Comparison of ENCODE assay signal across 23 cellular contexts in genomic region chr9:4654084-4654483, GRCh38. TPM values are rescaled to one million over a fixed set of nuclear protein-coding genes. Genes with fewer than 3 reads are reported as not detected.
DNase-seq lines count a peak whose midpoint lies in the region; ATAC-seq and TF ChIP-seq lines count a peak whose summit lies in the region.
"Had no signal": no experiment of that assay in that cellular context is flagged by ENCODE, and none has a peak within 500 bp of the region (broad histone marks: within the 10 kb centered on the region; RNA-seq: fewer than 3 reads in every experiment).

No MANE protein-coding gene starts in this region.

- H3F3A ChIP-seq in PC-3 (ENCODE audit: low read length, unreplicated experiment) = no peaks in the 10 kb centered on the region

- no peak overlapping the region for H3K9ac ChIP-seq in PC-3 (ENCODE audit: low read length)

- H3K27ac Mint-ChIP-seq in CD8-positive, alpha-beta memory T cell = peak overlapping the region in 6 of 8 donors; percentile 64 to 84 (median 77)
- H3K27ac Mint-ChIP-seq in WTC11 = no peak overlapping the region
- peak overlapping the region; percentile 20 for H3K27ac Mint-ChIP-seq in stimulated activated effector memory CD8-positive, alpha-beta T cell treated with anti-CD3 and anti-CD28 coated beads, Interleukin-12 subunit alpha, Interleukin-12 subunit beta, amount 100 ng/mL, for 72 hours

- H3K4me3 ChIP-seq in CD8-positive, alpha-beta memory T cell (ENCODE audit: low read length) = no peak overlapping the region
- H3K4me3 ChIP-seq in PC-3 (ENCODE audit: low read length) = no peak overlapping the region
- H3K4me3 ChIP-seq: A549 had no signal

- peak in 2 of 5 donors; percentile 44 to 51 for DNase-seq in CD8-positive, alpha-beta memory T cell
- no peak for DNase-seq in WTC11 (ENCODE audit: low spot score)
- DNase-seq in cerebellar cortex (ENCODE audit: low spot score) = peak; percentile 8
- DNase-seq in stimulated activated effector memory CD8-positive, alpha-beta T cell treated with anti-CD3 and anti-CD28 coated beads, Interleukin-12 subunit alpha, Interleukin-12 subunit beta, amount 100 ng/mL, for 72 hours (ENCODE audit: low spot score in 2 of 2) = peak in 1 of 2 donors; percentile 72
- no peak for DNase-seq in PC-3
- DNase-seq in stimulated activated CD4-positive, alpha-beta T cell treated with anti-CD3 and anti-CD28 coated beads, Interleukin-4, amount 100 ng/mL, for 1 hour = no peak
- no peak for DNase-seq in activated gamma-delta T cell treated with Interleukin-2 at 50 U/mL for 16 hours
- DNase-seq: C1 segment of cervical spinal cord; CD4-positive, alpha-beta memory T cell; DMS79 treated with DMSO at 0.1 percent for 48 hours; GF-D8; KBM-7; MM.1S; NCI-H1048; NCI-H1417; NCI-H1694; NCI-H2029 treated with DMSO at 0.1 percent for 48 hours; NCI-H446 treated with DMSO at 0.1 percent for 48 hours; NCI-H526; SHP77 had no signal

- H3K36me3 Mint-ChIP-seq in CD8-positive, alpha-beta memory T cell = peaks cover 0 to 22% (median 0%) of the 10 kb centered on the region in 3 donors
- no peaks in the 10 kb centered on the region for H3K36me3 Mint-ChIP-seq in WTC11
- H3K36me3 Mint-ChIP-seq in stimulated activated effector memory CD8-positive, alpha-beta T cell treated with anti-CD3 and anti-CD28 coated beads, Interleukin-12 subunit alpha, Interleukin-12 subunit beta, amount 100 ng/mL, for 72 hours = no peaks in the 10 kb centered on the region

- peak overlapping the region; percentile 27 to 84 (median 71) for H3K4me3 Mint-ChIP-seq in CD8-positive, alpha-beta memory T cell
- no peak overlapping the region for H3K4me3 Mint-ChIP-seq in WTC11
- peak overlapping the region; percentile 38 for H3K4me3 Mint-ChIP-seq in stimulated activated effector memory CD8-positive, alpha-beta T cell treated with anti-CD3 and anti-CD28 coated beads, Interleukin-12 subunit alpha, Interleukin-12 subunit beta, amount 100 ng/mL, for 72 hours

- H3K27me3 Mint-ChIP-seq in CD8-positive, alpha-beta memory T cell = peaks cover 5 to 11% of the 10 kb centered on the region in 2 donors
- no peaks in the 10 kb centered on the region for H3K27me3 Mint-ChIP-seq in WTC11 (ENCODE audit: low read depth)

- no peaks in the 10 kb centered on the region for H3K4me1 ChIP-seq in CD8-positive, alpha-beta memory T cell (ENCODE audit: insufficient read depth, low read length)
- H3K4me1 ChIP-seq in PC-3 (ENCODE audit: insufficient read depth, low read length) = peaks cover 7% of the 10 kb centered on the region; the same call in 1 of the 2 replicates

- TF ChIP-seq CTCF in WTC11 (IDR thresholded peaks at IDR 0.05) = no peak
- no peak for TF ChIP-seq CTCF in PC-3 (conservative IDR thresholded peaks at IDR 0.05; ENCODE audit: low read depth, low read length)

- no peaks in the 10 kb centered on the region for H3K9me3 Mint-ChIP-seq in CD8-positive, alpha-beta memory T cell
- peaks cover 3% of the 10 kb centered on the region; the same call in 1 of the 2 replicates for H3K9me3 Mint-ChIP-seq in WTC11
- H3K9me3 Mint-ChIP-seq in stimulated activated effector memory CD8-positive, alpha-beta T cell treated with anti-CD3 and anti-CD28 coated beads, Interleukin-12 subunit alpha, Interleukin-12 subunit beta, amount 100 ng/mL, for 72 hours = no peaks in the 10 kb centered on the region

- H3K79me2 ChIP-seq in PC-3 (ENCODE audit: low read length) = no peaks in the 10 kb centered on the region

- peak; percentile 53 for ATAC-seq in WTC11
- peak; percentile 98 for ATAC-seq in stimulated activated effector memory CD8-positive, alpha-beta T cell treated with anti-CD3 and anti-CD28 coated beads, Interleukin-12 subunit alpha, Interleukin-12 subunit beta, amount 100 ng/mL, for 72 hours
- ATAC-seq in PC-3 = no peak
- ATAC-seq: A549, Panc1 had no signal

- intact Hi-C loops in PC-3 (cut with micrococcal nuclease) = no loop called here

- no peak overlapping the region for H2AFZ ChIP-seq in PC-3 (ENCODE audit: low read length)

- POLR2A ChIA-PET in CD8-positive, alpha-beta memory T cell (lab: Charles Lee) = no interaction called here
- POLR2A ChIA-PET in WTC11 (lab: Charles Lee) = no interaction called here
- POLR2A ChIA-PET in PC-3 (lab: Charles Lee; ENCODE audit: unreplicated experiment) = no interaction called here

- CTCF ChIA-PET in CD8-positive, alpha-beta memory T cell (lab: Charles Lee) = interaction anchor here (0.8 kb wide), 2 partner anchors 10 to 12 kb away, joined by 3 read pairs; partner anchors contain the start of gene SPATA6L
- CTCF ChIA-PET in WTC11 (lab: Charles Lee) = no interaction called here
- CTCF ChIA-PET in PC-3 (lab: Charles Lee) = no interaction called here

- H3K9me3 ChIP-seq in CD8-positive, alpha-beta memory T cell (ENCODE audit: low read length) = no peaks in the 10 kb centered on the region
- H3K9me3 ChIP-seq in PC-3 (ENCODE audit: low read length) = no peaks in the 10 kb centered on the region
- H3K9me3 ChIP-seq: A549 had no signal

- peak overlapping the region; percentile 0 for H3K27ac ChIP-seq in CD8-positive, alpha-beta memory T cell (ENCODE audit: low read depth, low read length)
- H3K27ac ChIP-seq in PC-3 (ENCODE audit: low read length) = no peak overlapping the region
- H3K27ac ChIP-seq: A549, RWPE1 had no signal

- H3K36me3 ChIP-seq in CD8-positive, alpha-beta memory T cell (ENCODE audit: insufficient read depth, low read length) = no peaks in the 10 kb centered on the region
- no peaks in the 10 kb centered on the region for H3K36me3 ChIP-seq in PC-3 (ENCODE audit: low read depth, low read length)

- H3K27me3 ChIP-seq in CD8-positive, alpha-beta memory T cell (ENCODE audit: insufficient read depth, low read length, poor library complexity, severe bottlenecking) = no peaks in the 10 kb centered on the region
- no peaks in the 10 kb centered on the region for H3K27me3 ChIP-seq in PC-3 (ENCODE audit: low read length)

- no peaks in the 10 kb centered on the region for H3K9me2 ChIP-seq in PC-3 (replicated peaks; ENCODE audit: low read length)

- no peaks in the 10 kb centered on the region for H4K20me1 ChIP-seq in PC-3 (ENCODE audit: low read length)

- no peak overlapping the region for H3K4me2 ChIP-seq in PC-3 (ENCODE audit: low read length)
- H3K4me2 ChIP-seq: A549 had no signal

- BruUV-seq in PC-3 (replicated peaks; lab: Mats Ljungman, UMichigan) = no TSS peak

- H3K4me1 Mint-ChIP-seq in CD8-positive, alpha-beta memory T cell = peaks cover 8 to 25% (median 22%) of the 10 kb centered on the region in 3 donors
- H3K4me1 Mint-ChIP-seq in WTC11 = peaks cover 29% of the 10 kb centered on the region
- H3K4me1 Mint-ChIP-seq in stimulated activated effector memory CD8-positive, alpha-beta T cell treated with anti-CD3 and anti-CD28 coated beads, Interleukin-12 subunit alpha, Interleukin-12 subunit beta, amount 100 ng/mL, for 72 hours = peaks cover 22% of the 10 kb centered on the region

TF ChIP-seq in WTC11, 78 proteins besides CTCF, POLR2A, EP300 and RAD21 (continues in another document):
- TF ChIP-seq ETV6 (CRISPR knock-in tag; IDR thresholded peaks at IDR 0.05) = no peak
- no peak for TF ChIP-seq PREB (CRISPR knock-in tag; IDR thresholded peaks at IDR 0.05; ENCODE audit: borderline replicate concordance)
- no peak for TF ChIP-seq ATF3 (CRISPR knock-in tag; conservative IDR thresholded peaks at IDR 0.05)
- no peak for TF ChIP-seq CBFB (CRISPR knock-in tag; IDR thresholded peaks at IDR 0.05; ENCODE audit: low read depth)
- TF ChIP-seq STAT6 (CRISPR knock-in tag; conservative IDR thresholded peaks at IDR 0.05; ENCODE audit: low read depth) = no peak

RNA-seq across cellular contexts. Expression of gene PLPP6, which starts 8.0 kb away (rescaled TPM):
- 1 to 10 TPM; 5.5 to 6.3 TPM for total RNA-seq in CD8-positive, alpha-beta memory T cell
- 3.7 TPM for polyA plus RNA-seq in CD8-positive, alpha-beta memory T cell
- total RNA-seq in WTC11 (2021) = 13.4 to 13.5 TPM (median 13.5 TPM) in 3 replicates
- 3.6 and 4.0 TPM in 2 replicates for total RNA-seq in PC-3 (2014; rRNA removed)

RNA-seq across cellular contexts. Expression of gene SPATA6L, which starts 12.2 kb away (rescaled TPM):
- total RNA-seq in CD8-positive, alpha-beta memory T cell = under 1 TPM; 0.51 to 0.96 TPM
- polyA plus RNA-seq in CD8-positive, alpha-beta memory T cell = 0.14 TPM
- total RNA-seq in WTC11 (2021) (1.7 to 2.5 TPM (median 1.8 TPM) in 3 replicates), PC-3 (2014; rRNA removed) (1.4 TPM in 1 of 2 replicates, not detected in the other)
- polyA plus RNA-seq: CD4-positive, alpha-beta memory T cell had no signal

RNA-seq across cellular contexts. Expression of gene CDC37L1, which starts 25.3 kb away (rescaled TPM):
- total RNA-seq in CD8-positive, alpha-beta memory T cell = 10 to 100 TPM; 12.5 to 15.0 TPM
- polyA plus RNA-seq in CD8-positive, alpha-beta memory T cell = 17.8 TPM
- total RNA-seq in WTC11 (2021) (16.7 to 20.1 TPM (median 18.8 TPM) in 3 replicates), PC-3 (2014; rRNA removed) (5.1 and 7.8 TPM in 2 replicates)
